Comparison of ENCODE assay signal across 13 cellular contexts in the genomic region with DNA sequence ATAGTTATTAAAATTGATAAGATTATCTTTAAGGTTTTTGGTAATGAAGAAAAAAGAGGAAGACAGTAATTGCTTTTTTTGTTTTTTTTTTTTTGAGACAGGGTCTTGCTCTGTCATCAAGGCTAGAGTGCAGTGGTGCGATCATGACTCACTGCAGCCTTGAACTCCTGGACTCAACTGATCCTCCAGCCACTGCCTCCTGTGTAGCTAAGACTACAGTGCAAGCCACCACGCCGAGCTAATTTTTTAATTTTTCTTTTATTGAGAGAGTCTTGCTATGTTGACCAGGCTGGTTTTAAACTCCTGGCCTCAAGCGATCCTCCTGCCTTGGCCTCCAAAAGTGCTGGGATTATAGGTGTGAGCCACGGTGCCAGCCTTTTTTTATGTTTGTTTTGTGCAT. TPM values are rescaled to one million over a fixed set of nuclear protein-coding genes. Genes with fewer than 3 reads are reported as not detected.
"Had no signal": no experiment of that assay in that cellular context is flagged by ENCODE, and none has a peak within 500 bp of the region (broad histone marks: within the 10 kb centered on the region; RNA-seq: fewer than 3 reads in every experiment).

No MANE protein-coding gene starts in this region.

RNA-seq across cellular contexts. Expression of a gene that starts 5.7 kb away (rescaled TPM):
- total RNA-seq: activated CD4-positive, alpha-beta memory T cell treated with anti-CD3 and anti-CD28 coated beads, Interleukin-2, amount 10 ng/mL, durations not matched to agents 7 days and 5 days; activated CD4-positive, alpha-beta T cell treated with anti-CD3 and anti-CD28 coated beads for 36 hours; activated CD4-positive, alpha-beta T cell treated with anti-CD3 and anti-CD28 coated beads, Interleukin-2, amount 10 ng/mL, durations not matched to agents 7 days and 5 days; activated CD8-positive, alpha-beta memory T cell treated with anti-CD3 and anti-CD28 coated beads, Interleukin-2, amount 10 ng/mL, durations not matched to agents 7 days and 5 days; activated CD8-positive, alpha-beta T cell treated with anti-CD3 and anti-CD28 coated beads, Interleukin-2, amount 10 ng/mL, durations not matched to agents 7 days and 5 days; activated naive CD8-positive, alpha-beta T cell treated with anti-CD3 and anti-CD28 coated beads, Interleukin-2, amount 10 ng/mL, durations not matched to agents 7 days and 5 days; activated T-helper 2 cell treated with anti-CD3 and anti-CD28 coated beads, Interferon-gamma antibody, Interleukin-2, Interleukin-4, amounts not matched to agents 10 μg/mL and 5 μg/mL and 100 μg/mL, durations not matched to agents 14 hours and 24 hours and 36 hours; ascending aorta; bronchial epithelial cell; cardiac muscle cell; chondrocyte; WTC11 had no signal
- polyA plus RNA-seq: adipose tissue, cardiac muscle cell had no signal
